Comparison of ENCODE assay signal across 1 cellular context in the genomic region with DNA sequence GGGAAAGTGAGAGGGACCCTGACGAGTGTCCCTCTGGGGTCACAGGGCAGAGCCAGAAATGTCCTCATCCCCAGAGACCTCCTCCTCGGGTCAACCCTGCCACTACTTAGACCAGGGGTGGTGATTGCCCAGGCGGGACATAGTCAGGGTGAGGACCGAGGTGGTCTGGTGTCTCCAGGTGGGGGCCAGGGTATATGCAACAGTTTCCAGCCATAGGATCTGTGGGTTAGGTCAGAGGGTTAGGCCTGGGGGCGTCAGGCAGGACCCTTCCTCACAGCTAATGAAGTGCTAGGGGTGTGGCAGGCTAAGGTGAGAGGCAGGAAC.
TF ChIP-seq lines count a peak whose summit lies in the region.

No MANE protein-coding gene starts in this region.

TF ChIP-seq in IMR-90, 13 proteins besides CTCF, POLR2A, EP300 and RAD21:
- TF ChIP-seq RFX5 (IDR thresholded peaks at IDR 0.05; ENCODE audit: low read depth, low read length) (no peak), MXI1 (IDR thresholded peaks at IDR 0.05; ENCODE audit: borderline replicate concordance, low read depth, low read length) (no peak), MAFK (IDR thresholded peaks at IDR 0.05; ENCODE audit: low read depth, low read length) (no peak), CHD1 (IDR thresholded peaks at IDR 0.05; ENCODE audit: low read depth, low read length) (no peak), CEBPB (IDR thresholded peaks at IDR 0.05; ENCODE audit: low read depth, low read length) (no peak), SMC3 (IDR thresholded peaks at IDR 0.05; ENCODE audit: low read depth, low read length) (no peak), MAZ (IDR thresholded peaks at IDR 0.05; ENCODE audit: borderline replicate concordance, low read depth, low read length) (no peak), FOS (IDR thresholded peaks at IDR 0.05; ENCODE audit: low read depth, low read length) (no peak), NFE2L2 (IDR thresholded peaks at IDR 0.05; ENCODE audit: low read depth, low read length) (no peak), BHLHE40 (IDR thresholded peaks at IDR 0.05; ENCODE audit: low read depth, low read length) (no peak), RCOR1 (IDR thresholded peaks at IDR 0.05; ENCODE audit: insufficient replicate concordance, low read length) (no peak)
- TF ChIP-seq, protein P1, sequence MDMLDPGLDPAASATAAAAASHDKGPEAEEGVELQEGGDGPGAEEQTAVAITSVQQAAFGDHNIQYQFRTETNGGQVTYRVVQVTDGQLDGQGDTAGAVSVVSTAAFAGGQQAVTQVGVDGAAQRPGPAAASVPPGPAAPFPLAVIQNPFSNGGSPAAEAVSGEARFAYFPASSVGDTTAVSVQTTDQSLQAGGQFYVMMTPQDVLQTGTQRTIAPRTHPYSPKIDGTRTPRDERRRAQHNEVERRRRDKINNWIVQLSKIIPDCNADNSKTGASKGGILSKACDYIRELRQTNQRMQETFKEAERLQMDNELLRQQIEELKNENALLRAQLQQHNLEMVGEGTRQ (IDR thresholded peaks at IDR 0.05; ENCODE audit: low read depth, low read length): no peak
- TF ChIP-seq, protein P2, sequence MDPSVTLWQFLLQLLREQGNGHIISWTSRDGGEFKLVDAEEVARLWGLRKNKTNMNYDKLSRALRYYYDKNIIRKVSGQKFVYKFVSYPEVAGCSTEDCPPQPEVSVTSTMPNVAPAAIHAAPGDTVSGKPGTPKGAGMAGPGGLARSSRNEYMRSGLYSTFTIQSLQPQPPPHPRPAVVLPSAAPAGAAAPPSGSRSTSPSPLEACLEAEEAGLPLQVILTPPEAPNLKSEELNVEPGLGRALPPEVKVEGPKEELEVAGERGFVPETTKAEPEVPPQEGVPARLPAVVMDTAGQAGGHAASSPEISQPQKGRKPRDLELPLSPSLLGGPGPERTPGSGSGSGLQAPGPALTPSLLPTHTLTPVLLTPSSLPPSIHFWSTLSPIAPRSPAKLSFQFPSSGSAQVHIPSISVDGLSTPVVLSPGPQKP (IDR thresholded peaks at IDR 0.05; ENCODE audit: borderline replicate concordance, low read depth, low read length): no peak
